ENCODE assay signal across 20 cellular contexts in genomic region chr1:221972262-221973235, GRCh38.
DNase-seq lines count a peak whose midpoint lies in the region; ATAC-seq, FAIRE-seq and TF ChIP-seq lines count a peak whose summit lies in the region.
"Had no signal": no experiment of that assay in that cellular context is flagged by ENCODE, and none has a peak within 500 bp of the region (broad histone marks: within the 10 kb centered on the region; RNA-seq: fewer than 3 reads in every experiment).

No MANE protein-coding gene starts in this region.

- FAIRE-seq in GM12878 (lab: Jason Lieb, UNC) = no peak
- FAIRE-seq: A549, GM12892, GM18507, HTR-8/SVneo had no signal

- no peaks in the 10 kb centered on the region for H3K79me1 ChIP-seq in mesendoderm (ENCODE audit: low read length)

- H2BK120ac ChIP-seq in mesendoderm (ENCODE audit: low read depth, low read length) = peak overlapping the region; percentile 100

- H3K9ac ChIP-seq in ES-I3 (ENCODE audit: low read depth, low read length) (peak overlapping the region; percentile 41), HUES48 (ENCODE audit: low read depth, low read length) (no peak overlapping the region), GM12878 (ENCODE audit: control insufficient read depth, insufficient read depth, low read length) (no peak overlapping the region), mesendoderm (ENCODE audit: low read length) (peak overlapping the region; percentile 2)
- H3K9ac ChIP-seq: BLaER1 had no signal

- H2AK5ac ChIP-seq in mesendoderm (ENCODE audit: low read length) = no peak overlapping the region

- RAD21 ChIA-PET in GM12878 (lab: Charles Lee; ENCODE audit: unreplicated experiment) = interaction anchor here (1.1 kb wide), 2 partner anchors 11 to 495 kb away, joined by 3 read pairs; no protein-coding TSS in a partner anchor

- WGBS in GM12878 (ENCODE audit: insufficient coverage, insufficient replicate concordance, low lambda C conversion rate, missing lambda C conversion rate) = 65% methylated on average over 9 of the region's 10 CpGs
- no CpG with 5 or more reads among the region's 10 CpGs for WGBS in mesendoderm (ENCODE audit: extremely low coverage, insufficient coverage, low lambda C conversion rate)

- CTCF ChIA-PET in GM12878 (lab: Yijun Ruan, JAX) = no interaction called here

- peak overlapping the region; percentile 45 for H3K56ac ChIP-seq in mesendoderm (ENCODE audit: low read length)

- H3K36me3 ChIP-seq in ES-I3 (ENCODE audit: insufficient read depth, low read length) = peaks cover 14% of the 10 kb centered on the region
- no peaks in the 10 kb centered on the region for H3K36me3 ChIP-seq in HUES48 (ENCODE audit: control insufficient read depth, insufficient read depth, low read length)
- no peaks in the 10 kb centered on the region for H3K36me3 ChIP-seq in GM12878 (ENCODE audit: control insufficient read depth in 2 of 2, insufficient read depth in 2 of 2, low read length in 1 of 2)
- no peaks in the 10 kb centered on the region for H3K36me3 ChIP-seq in mesendoderm (ENCODE audit: control insufficient read depth, insufficient read depth, low read length)
- no peaks in the 10 kb centered on the region for H3K36me3 ChIP-seq in gastrocnemius medialis
- H3K36me3 ChIP-seq: BLaER1 had no signal

- ATAC-seq in GM12878 = no peak
- ATAC-seq in gastrocnemius medialis = no peak
- no peak for ATAC-seq in HG03565 (IDR thresholded peaks at IDR 0.05; ENCODE audit: unreplicated experiment)
- ATAC-seq: A549; CD8-positive, alpha-beta T cell had no signal

- TF ChIP-seq POLR2A in GM12878 (IDR thresholded peaks at IDR 0.05; ENCODE audit: low read depth, low read length) = no peak
- no peak for TF ChIP-seq POLR2A in gastrocnemius medialis (IDR thresholded peaks at IDR 0.05)

- TF ChIP-seq EP300 in GM12878 (IDR thresholded peaks at IDR 0.05; ENCODE audit: borderline replicate concordance in 1 of 2, control insufficient read depth in 1 of 2, low read depth in 2 of 2, low read length in 2 of 2) = no peak

- peak overlapping the region; percentile 80 for H2BK5ac ChIP-seq in mesendoderm (ENCODE audit: low read length)

- SMC1A ChIA-PET in GM12878 (lab: Charles Lee; ENCODE audit: uncharacterized antibody, unreplicated experiment) = interaction anchor here (0.6 to 1.1 kb wide), 3 partner anchors 10 to 1094 kb away, joined by 3 to 4 read pairs (median 3); partner anchors contain the start of gene HLX

- H3K27me3 ChIP-seq in HUES48 (ENCODE audit: control insufficient read depth, insufficient read depth, low read length) (no peaks in the 10 kb centered on the region), GM12878 (replicated peaks in 1 of 2; ENCODE audit: control insufficient read depth in 2 of 2, insufficient read depth in 2 of 2, low read length in 1 of 2) (no peaks in the 10 kb centered on the region), mesendoderm (ENCODE audit: insufficient read depth, low read length, poor library complexity) (no peaks in the 10 kb centered on the region), gastrocnemius medialis (no peaks in the 10 kb centered on the region)
- H3K27me3 ChIP-seq: BLaER1 had no signal

- TF ChIP-seq CTCF in GM12878 (IDR thresholded peaks at IDR 0.05 in 2 of 3, conservative IDR thresholded peaks at IDR 0.05 in 1 of 3; ENCODE audit: control insufficient read depth in 2 of 3, extremely low read depth in 1 of 3, insufficient read depth in 1 of 3, low read depth in 3 of 3, low read length in 3 of 3) = no peak
- TF ChIP-seq CTCF in gastrocnemius medialis (IDR thresholded peaks at IDR 0.05 in 4 of 5, conservative IDR thresholded peaks at IDR 0.05 in 1 of 5) = no peak

- H3K4me2 ChIP-seq in GM12878 (ENCODE audit: control insufficient read depth, insufficient read depth) = no peak overlapping the region
- H3K4me2 ChIP-seq in mesendoderm (ENCODE audit: low read length) = no peak overlapping the region
- H3K4me2 ChIP-seq: A549, BLaER1 had no signal

- intact Hi-C loops in GM12878 (cut with micrococcal nuclease; ENCODE audit: unreplicated experiment) (no loop called here), gastrocnemius medialis (cut with DNase I; ENCODE audit: low total_unique reads) (no loop called here)

- TF ChIP-seq RAD21 in GM12878 (IDR thresholded peaks at IDR 0.05; ENCODE audit: insufficient read depth, low read depth, low read length) = no peak

- H3K9me3 ChIP-seq in ES-I3 (ENCODE audit: control insufficient read depth, insufficient read depth, low read length) (no peaks in the 10 kb centered on the region), HUES48 (ENCODE audit: control insufficient read depth, insufficient read depth, low read length) (no peaks in the 10 kb centered on the region), GM12878 (replicated peaks; ENCODE audit: control insufficient read depth, insufficient read depth, low read length) (no peaks in the 10 kb centered on the region), gastrocnemius medialis (no peaks in the 10 kb centered on the region)
- H3K9me3 ChIP-seq: A549, BLaER1 had no signal

- DNase-seq in GM12878 (ENCODE audit: low read depth, low spot score) (no peak), mesendoderm (peak; percentile 89), gastrocnemius medialis (no peak), NCI-H2107 (lab: John Stamatoyannopoulos, UW) (no peak)
- DNase-seq: Calu3; CD8-positive, alpha-beta T cell; HCEC 1CT; KBM-7; NCI-H1694 treated with DMSO at 0.1 percent for 48 hours; NCI-H2227 treated with DMSO at 0.1 percent for 48 hours; NCI-H524; NCI-H82 had no signal

- no peak overlapping the region for H2BK15ac ChIP-seq in mesendoderm (replicated peaks; ENCODE audit: low read depth)

- H3K4me3 ChIP-seq in HUES48 (ENCODE audit: low read depth, low read length) (peak overlapping the region; percentile 42; the same call in 1 of the 2 replicates), GM12878 (no peak overlapping the region), mesendoderm (ENCODE audit: low read length) (no peak overlapping the region), gastrocnemius medialis (no peak overlapping the region)
- H3K4me3 ChIP-seq: A549, BLaER1 had no signal

- in situ Hi-C loops in GM12878 (cut with MboI) (no loop called here), gastrocnemius medialis (cut with MboI; ENCODE audit: low sequenced_read_pairs in 4 of 4) (no loop called here)

- H3K4me1 ChIP-seq in ES-I3 (ENCODE audit: insufficient read depth, low read length) = peaks cover 16% of the 10 kb centered on the region
- peaks cover 16% of the 10 kb centered on the region for H3K4me1 ChIP-seq in HUES48 (ENCODE audit: control insufficient read depth, insufficient read depth, low read length)
- H3K4me1 ChIP-seq in GM12878 (ENCODE audit: control insufficient read depth, insufficient read depth, low read length) = no peaks in the 10 kb centered on the region
- H3K4me1 ChIP-seq in mesendoderm (ENCODE audit: control insufficient read depth, low read depth, low read length) = peaks cover 2% of the 10 kb centered on the region
- H3K4me1 ChIP-seq in gastrocnemius medialis = no peaks in the 10 kb centered on the region
- H3K4me1 ChIP-seq: BLaER1 had no signal

- no peak overlapping the region for H3K23ac ChIP-seq in mesendoderm (ENCODE audit: low read length)

- peak overlapping the region; percentile 99 for H3K18ac ChIP-seq in mesendoderm (ENCODE audit: low read length)

- H4K20me1 ChIP-seq in GM12878 (ENCODE audit: control insufficient read depth, insufficient read depth) = no peaks in the 10 kb centered on the region
- H4K20me1 ChIP-seq: BLaER1 had no signal

- H4K5ac ChIP-seq in mesendoderm (ENCODE audit: low read length) = peak overlapping the region; percentile 97

- peak overlapping the region; percentile 89 for H3K27ac ChIP-seq in HUES48 (ENCODE audit: low read depth, low read length)
- no peak overlapping the region for H3K27ac ChIP-seq in GM12878 (ENCODE audit: control insufficient read depth, insufficient read depth)
- peak overlapping the region; percentile 83 for H3K27ac ChIP-seq in mesendoderm (ENCODE audit: low read depth, low read length)
- no peak overlapping the region for H3K27ac ChIP-seq in gastrocnemius medialis
- H3K27ac ChIP-seq: A549, BLaER1 had no signal

- H2AFZ ChIP-seq in GM12878 (ENCODE audit: control insufficient read depth, low read depth, low read length) = no peak overlapping the region

- no peaks in the 10 kb centered on the region for H3K79me2 ChIP-seq in GM12878 (ENCODE audit: control insufficient read depth, insufficient read depth, low read length)
- H3K79me2 ChIP-seq in mesendoderm (ENCODE audit: control insufficient read depth, insufficient read depth, low read length) = no peaks in the 10 kb centered on the region

- H4K8ac ChIP-seq in mesendoderm (ENCODE audit: low read depth, low read length) = peak overlapping the region; percentile 94

- H3K4ac ChIP-seq in mesendoderm (ENCODE audit: low read depth, low read length) = peak overlapping the region; percentile 94

- POLR2A ChIA-PET in GM12878 (lab: Charles Lee) = interaction anchor here (0.8 to 1.2 kb wide), 2 partner anchors 11 to 19 kb away, joined by 3 read pairs; no protein-coding TSS in a partner anchor

- BruUV-seq in GM12878 (replicated peaks; lab: Mats Ljungman, UMichigan) = no TSS peak

TF ChIP-seq in GM12878, 131 proteins besides CTCF, POLR2A, EP300 and RAD21 (continues in another document):
- peak; percentile 42; the same call in 1 of the 2 replicates for TF ChIP-seq ATF7 (IDR thresholded peaks at IDR 0.05; ENCODE audit: low read depth)
- no peak for TF ChIP-seq SUZ12 (IDR thresholded peaks at IDR 0.05; ENCODE audit: unreplicated experiment)
- TF ChIP-seq YBX1 (IDR thresholded peaks at IDR 0.05) = no peak

Comparison
In these comparisons a context has a peak if more than half of its experiments do, and no peak if none do; other contexts are left out.
1. H3K9ac ChIP-seq: peak in ES-I3 (single experiment) and mesendoderm (single experiment); none in HUES48 (single experiment) and GM12878 (single experiment).
2. H3K27ac ChIP-seq: peak in HUES48 (single experiment) and mesendoderm (single experiment); none in GM12878 (single experiment) and gastrocnemius medialis (0 of 4).